ENCODE assay signal across 25 cellular contexts in the genomic region with DNA sequence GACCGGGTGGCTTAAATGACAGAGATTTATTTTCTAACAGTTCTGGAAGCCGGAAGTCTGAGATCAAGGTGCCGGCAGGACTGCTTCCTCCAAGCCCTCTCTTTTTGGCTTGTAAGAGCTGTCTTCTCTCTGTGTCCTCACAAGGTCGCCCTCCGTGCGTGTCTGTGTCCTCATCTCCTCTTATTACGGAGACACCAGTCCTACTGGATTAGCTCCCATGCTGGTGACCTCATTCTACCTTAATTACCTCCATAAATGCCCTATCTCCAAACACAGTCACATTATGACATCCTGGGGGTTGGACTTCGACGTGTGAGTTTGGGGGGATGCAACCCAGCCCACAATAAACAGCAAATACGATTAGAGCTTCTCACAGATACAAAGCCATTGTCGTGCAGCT.
A peak's percentile ranks its signal among the peaks of the same experiment; 100 is the strongest.
DNase-seq lines count a peak whose midpoint lies in the region; ATAC-seq and TF ChIP-seq lines count a peak whose summit lies in the region.
"Had no signal": no experiment of that assay in that cellular context is flagged by ENCODE, and none has a peak within 500 bp of the region (broad histone marks: within the 10 kb centered on the region; RNA-seq: fewer than 3 reads in every experiment).

No MANE protein-coding gene starts in this region.

- H3K27ac Mint-ChIP-seq in endothelial cell (ENCODE audit: unreplicated experiment): peak overlapping the region; percentile 48
- H3K27ac Mint-ChIP-seq: activated CD4-positive, alpha-beta T cell treated with anti-CD3 and anti-CD28 coated beads, Interleukin-2, amount 10 ng/mL, durations not matched to agents 7 days and 5 days; activated CD8-positive, alpha-beta memory T cell treated with anti-CD3 and anti-CD28 coated beads, Interleukin-2, amount 10 ng/mL, durations not matched to agents 7 days and 5 days; activated naive CD4-positive, alpha-beta T cell treated with anti-CD3 and anti-CD28 coated beads for 36 hours; activated T-cell treated with anti-CD3 and anti-CD28 coated beads, Interleukin-2, amount 50 U/mL, for 72 hours; CD4-positive, alpha-beta T cell had no signal

- no peak overlapping the region for H3K18ac ChIP-seq in trophoblast cell (ENCODE audit: low read length)

- no peak overlapping the region for H2AFZ ChIP-seq in trophoblast cell (ENCODE audit: insufficient read depth, low read length, poor library complexity)
- H2AFZ ChIP-seq: GM23248 had no signal

- peak overlapping the region; percentile 41 for H2BK120ac ChIP-seq in trophoblast cell (ENCODE audit: insufficient read depth, low read length, poor library complexity)

- H3K9ac ChIP-seq in trophoblast cell (ENCODE audit: low read length): no peak overlapping the region
- H3K9ac ChIP-seq: GM23248 had no signal

- H3K36me3 ChIP-seq in trophoblast cell (ENCODE audit: control insufficient read depth in 1 of 2, insufficient read depth in 2 of 2, low read length in 2 of 2) (no peaks in the 10 kb centered on the region), vagina (no peaks in the 10 kb centered on the region)

- peak overlapping the region; percentile 11 for H2AK5ac ChIP-seq in trophoblast cell (ENCODE audit: low read length)

- H3K4me1 Mint-ChIP-seq in endothelial cell (ENCODE audit: unreplicated experiment): peaks cover 65% of the 10 kb centered on the region

- H3K79me1 ChIP-seq in trophoblast cell (ENCODE audit: low read length): peaks cover 10% of the 10 kb centered on the region

- ATAC-seq in left ventricle myocardium superior (peak; percentile 10), right cardiac atrium (no peak)
- ATAC-seq: activated CD8-positive, alpha-beta memory T cell treated with anti-CD3 and anti-CD28 coated beads, Interleukin-2, amount 10 ng/mL, durations not matched to agents 7 days and 5 days; activated T-cell treated with anti-CD3 and anti-CD28 coated beads, Interleukin-2, amount 50 U/mL, for 72 hours; esophagus mucosa; foreskin keratinocyte; PC-3 had no signal

- H3K9me3 Mint-ChIP-seq in endothelial cell (ENCODE audit: unreplicated experiment): peaks cover 7% of the 10 kb centered on the region
- H3K9me3 Mint-ChIP-seq: activated CD4-positive, alpha-beta T cell treated with anti-CD3 and anti-CD28 coated beads, Interleukin-2, amount 10 ng/mL, durations not matched to agents 7 days and 5 days; activated naive CD4-positive, alpha-beta T cell treated with anti-CD3 and anti-CD28 coated beads for 36 hours; activated T-cell treated with anti-CD3 and anti-CD28 coated beads, Interleukin-2, amount 50 U/mL, for 72 hours; CD4-positive, alpha-beta T cell had no signal

- H3K27ac ChIP-seq in right cardiac atrium (ENCODE audit: low read length): no peak overlapping the region
- no peak overlapping the region for H3K27ac ChIP-seq in trophoblast cell (ENCODE audit: low read depth, low read length)
- H3K27ac ChIP-seq in vagina: no peak overlapping the region
- H3K27ac ChIP-seq: foreskin keratinocyte, GM23248 had no signal

- peaks cover 7% of the 10 kb centered on the region for H3K27me3 Mint-ChIP-seq in endothelial cell (ENCODE audit: unreplicated experiment)

- H4K91ac ChIP-seq in trophoblast cell (ENCODE audit: low read depth, low read length): peak overlapping the region; percentile 55

- no peak overlapping the region for H4K8ac ChIP-seq in trophoblast cell (ENCODE audit: low read depth, low read length)

- H4K12ac ChIP-seq in trophoblast cell (ENCODE audit: low read depth, low read length): no peak overlapping the region

- intact Hi-C loops in left ventricle myocardium superior (cut with micrococcal nuclease) (no loop called here), right cardiac atrium (cut with DNase I) (no loop called here), vagina (cut with DNase I) (no loop called here)

- no peak overlapping the region for H2BK5ac ChIP-seq in trophoblast cell (ENCODE audit: low read depth, low read length, poor library complexity)

- H3K9me3 ChIP-seq in right cardiac atrium (ENCODE audit: control insufficient read depth, low read length) (no peaks in the 10 kb centered on the region), trophoblast cell (ENCODE audit: insufficient read depth, low read depth, low read length) (peaks cover 4% of the 10 kb centered on the region), vagina (no peaks in the 10 kb centered on the region)
- H3K9me3 ChIP-seq: SK-N-SH had no signal

- no peaks in the 10 kb centered on the region for H3K79me2 ChIP-seq in trophoblast cell (ENCODE audit: control insufficient read depth, insufficient read depth, low read length, poor library complexity)

- WGBS in right cardiac atrium: 63% methylated on average over 11 of the region's 11 CpGs
- WGBS in trophoblast cell (ENCODE audit: extremely low coverage, insufficient coverage, insufficient read length): no CpG with 5 or more reads among the region's 11 CpGs

- no peak overlapping the region for H3K23ac ChIP-seq in trophoblast cell (ENCODE audit: low read length)

- H3K4me1 ChIP-seq in right cardiac atrium (ENCODE audit: control insufficient read depth, insufficient read depth, low read length): no peaks in the 10 kb centered on the region
- peaks cover 11 to 14% of the 10 kb centered on the region in 2 experiments for H3K4me1 ChIP-seq in trophoblast cell (ENCODE audit: control insufficient read depth in 1 of 2, insufficient read depth in 2 of 2, low read length in 2 of 2)
- H3K4me1 ChIP-seq in vagina: peaks cover 8% of the 10 kb centered on the region

- no peak overlapping the region for H3K4me3 ChIP-seq in right cardiac atrium (ENCODE audit: low read length)
- H3K4me3 ChIP-seq in trophoblast cell (ENCODE audit: low read depth, low read length): no peak overlapping the region
- no peak overlapping the region for H3K4me3 ChIP-seq in vagina
- H3K4me3 ChIP-seq: GM23248 had no signal

- H2BK12ac ChIP-seq in trophoblast cell (ENCODE audit: low read length): peak overlapping the region; percentile 69

- no peak for TF ChIP-seq POLR2A in vagina (IDR thresholded peaks at IDR 0.05)

- DNase-seq in left ventricle myocardium superior (no peak), right cardiac atrium (no peak), endothelial cell (ENCODE audit: low spot score) (no peak), trophoblast cell (no peak), DMS153 (lab: John Stamatoyannopoulos, UW) (no peak), vagina (ENCODE audit: extremely low spot score in 2 of 2) (no peak), GM10266 (ENCODE audit: extremely low spot score) (no peak)
- DNase-seq in stimulated activated naive CD4-positive, alpha-beta T cell treated with Interleukin-2 at 50 U/mL for 16 hours (lab: John Stamatoyannopoulos, UW): no peak
- DNase-seq: activated CD4-positive, alpha-beta T cell treated with anti-CD3 and anti-CD28 coated beads, Interleukin-2, amount 10 ng/mL, durations not matched to agents 7 days and 5 days; activated CD8-positive, alpha-beta memory T cell treated with anti-CD3 and anti-CD28 coated beads, Interleukin-2, amount 10 ng/mL, durations not matched to agents 7 days and 5 days; activated naive CD4-positive, alpha-beta T cell treated with anti-CD3 and anti-CD28 coated beads for 36 hours; activated T-cell treated with anti-CD3 and anti-CD28 coated beads, Interleukin-2, amount 50 U/mL, for 72 hours; CD4-positive, alpha-beta T cell; effector CD8-positive, alpha-beta T cell; EL; foreskin keratinocyte; GM23248; NCI-H1694 treated with DMSO at 0.1 percent for 48 hours; NCI-H2171 treated with DMSO at 0.1 percent for 48 hours; NCI-H524; NK-92 treated with Interleukin-12 subunit alpha and Interleukin-12 subunit beta, amount 100 ng/mL, for 24 hours; PC-3; SK-N-SH; stimulated activated CD4-positive, alpha-beta T cell treated with anti-CD3 and anti-CD28 coated beads, Interleukin-2, amount 100 ng/mL, for 48 hours had no signal

- H3K14ac ChIP-seq in trophoblast cell (ENCODE audit: low read length): peak overlapping the region; percentile 75

- H3K27me3 ChIP-seq in right cardiac atrium (ENCODE audit: control insufficient read depth, insufficient read depth) (no peaks in the 10 kb centered on the region), trophoblast cell (ENCODE audit: insufficient read depth, low read length) (no peaks in the 10 kb centered on the region), vagina (no peaks in the 10 kb centered on the region)

- peaks cover 20% of the 10 kb centered on the region for H3K36me3 Mint-ChIP-seq in endothelial cell (ENCODE audit: low read depth, unreplicated experiment)
- H3K36me3 Mint-ChIP-seq: activated CD8-positive, alpha-beta memory T cell treated with anti-CD3 and anti-CD28 coated beads, Interleukin-2, amount 10 ng/mL, durations not matched to agents 7 days and 5 days had no signal

- TF ChIP-seq CTCF in endothelial cell (IDR thresholded peaks at IDR 0.05; ENCODE audit: unreplicated experiment): no peak
- TF ChIP-seq CTCF in vagina (IDR thresholded peaks at IDR 0.05): no peak
- TF ChIP-seq CTCF in GM10266 (IDR thresholded peaks at IDR 0.05; ENCODE audit: control insufficient read depth, insufficient read depth, low read depth, missing control alignments): no peak

- H3K4ac ChIP-seq in trophoblast cell (ENCODE audit: low read depth, low read length): no peak overlapping the region

- H3K4me2 ChIP-seq in trophoblast cell (ENCODE audit: low read length): no peak overlapping the region

- H3K4me3 Mint-ChIP-seq in endothelial cell (ENCODE audit: unreplicated experiment): no peak overlapping the region
- H3K4me3 Mint-ChIP-seq: activated CD4-positive, alpha-beta T cell treated with anti-CD3 and anti-CD28 coated beads, Interleukin-2, amount 10 ng/mL, durations not matched to agents 7 days and 5 days; activated CD8-positive, alpha-beta memory T cell treated with anti-CD3 and anti-CD28 coated beads, Interleukin-2, amount 10 ng/mL, durations not matched to agents 7 days and 5 days; activated naive CD4-positive, alpha-beta T cell treated with anti-CD3 and anti-CD28 coated beads for 36 hours; activated T-cell treated with anti-CD3 and anti-CD28 coated beads, Interleukin-2, amount 50 U/mL, for 72 hours; CD4-positive, alpha-beta T cell had no signal
